Comparison of ENCODE assay signal across 1 cellular context in the genomic region with DNA sequence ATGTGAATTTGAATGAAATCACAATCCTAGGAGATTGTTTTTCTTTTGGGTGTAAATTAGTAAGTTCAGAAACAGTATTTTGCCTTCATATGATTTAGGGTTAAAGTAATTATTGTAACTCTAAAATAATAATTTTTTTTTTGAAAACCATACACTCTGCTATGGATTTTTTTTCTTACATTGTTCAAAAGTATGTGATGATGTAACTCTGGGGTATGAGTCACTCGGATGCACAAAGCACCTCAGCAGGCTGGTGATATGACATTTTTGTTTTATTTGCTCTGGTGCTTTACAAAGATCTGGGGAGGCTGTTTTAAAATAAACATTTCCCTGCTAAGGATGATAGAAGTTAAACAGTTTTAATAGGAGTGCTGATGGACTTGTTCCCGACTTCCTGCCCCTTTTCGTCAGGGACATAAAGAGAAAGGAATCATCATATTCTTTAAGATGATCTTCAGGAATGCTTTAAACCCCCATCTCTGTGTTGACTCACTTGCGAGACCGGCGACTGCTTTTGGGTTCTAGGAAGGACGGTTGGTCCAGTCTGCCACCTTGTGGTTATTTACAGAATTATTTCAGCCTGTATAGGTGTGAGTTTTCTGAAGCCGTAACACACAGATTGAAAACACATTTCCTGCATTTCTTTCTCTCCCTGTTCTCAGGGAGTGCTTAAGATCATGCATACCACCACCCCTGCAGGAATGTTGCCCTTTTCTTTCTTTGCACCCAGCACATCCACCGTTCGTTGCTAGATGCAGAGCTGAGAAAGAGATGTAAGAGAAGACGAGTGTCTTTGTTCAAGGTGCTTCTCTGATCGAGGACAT.
A peak's percentile ranks its signal among the peaks of the same experiment; 100 is the strongest.
TF ChIP-seq lines count a peak whose summit lies in the region.

No MANE protein-coding gene starts in this region.

TF ChIP-seq in HEK293, 187 proteins besides CTCF, POLR2A, EP300 and RAD21 (continued from another document):
- TF ChIP-seq TRIM28 (IDR thresholded peaks at IDR 0.05; ENCODE audit: borderline replicate concordance, low read length) (no peak; the same call in 1 of the 2 replicates), MZF1 (tag by site-specific recombination; IDR thresholded peaks at IDR 0.05; ENCODE audit: borderline replicate concordance) (peak; percentile 35; the same call in 1 of the 2 replicates), ZNF311 (tag by site-specific recombination; IDR thresholded peaks at IDR 0.05; ENCODE audit: borderline replicate concordance) (no peak), ZNF2 (tag by site-specific recombination; IDR thresholded peaks at IDR 0.05) (peak; percentile 49; the same call in 1 of the 2 replicates), WT1 (tag by site-specific recombination; IDR thresholded peaks at IDR 0.05) (peak; percentile 64; the same call in 1 of the 2 replicates), ZNF239 (tag by site-specific recombination; IDR thresholded peaks at IDR 0.05) (no peak), ZNF394 (tag by site-specific recombination; IDR thresholded peaks at IDR 0.05; ENCODE audit: borderline replicate concordance) (peak; percentile 38; the same call in 1 of the 2 replicates), ZNF701 (tag by site-specific recombination; IDR thresholded peaks at IDR 0.05) (no peak), PRDM6 (tag by site-specific recombination; IDR thresholded peaks at IDR 0.05) (peak; percentile 89), INSM2 (tag by site-specific recombination; IDR thresholded peaks at IDR 0.05) (peak; percentile 79), SP3 (tag by site-specific recombination; IDR thresholded peaks at IDR 0.05) (no peak), ZNF423 (tag by site-specific recombination; IDR thresholded peaks at IDR 0.05) (no peak), ZFP37 (tag by site-specific recombination; IDR thresholded peaks at IDR 0.05) (0 out of 2 replicates have a peak, but pooled peaks have one; percentile 40), OSR2 (tag by site-specific recombination; IDR thresholded peaks at IDR 0.05) (peak; percentile 46; the same call in 1 of the 2 replicates), ZNF114 (tag by site-specific recombination; IDR thresholded peaks at IDR 0.05) (no peak), SP7 (tag by site-specific recombination; IDR thresholded peaks at IDR 0.05) (peak; percentile 62), ZNF510 (tag by site-specific recombination; IDR thresholded peaks at IDR 0.05; ENCODE audit: insufficient replicate concordance) (no peak)
- TF ChIP-seq, protein P1, sequence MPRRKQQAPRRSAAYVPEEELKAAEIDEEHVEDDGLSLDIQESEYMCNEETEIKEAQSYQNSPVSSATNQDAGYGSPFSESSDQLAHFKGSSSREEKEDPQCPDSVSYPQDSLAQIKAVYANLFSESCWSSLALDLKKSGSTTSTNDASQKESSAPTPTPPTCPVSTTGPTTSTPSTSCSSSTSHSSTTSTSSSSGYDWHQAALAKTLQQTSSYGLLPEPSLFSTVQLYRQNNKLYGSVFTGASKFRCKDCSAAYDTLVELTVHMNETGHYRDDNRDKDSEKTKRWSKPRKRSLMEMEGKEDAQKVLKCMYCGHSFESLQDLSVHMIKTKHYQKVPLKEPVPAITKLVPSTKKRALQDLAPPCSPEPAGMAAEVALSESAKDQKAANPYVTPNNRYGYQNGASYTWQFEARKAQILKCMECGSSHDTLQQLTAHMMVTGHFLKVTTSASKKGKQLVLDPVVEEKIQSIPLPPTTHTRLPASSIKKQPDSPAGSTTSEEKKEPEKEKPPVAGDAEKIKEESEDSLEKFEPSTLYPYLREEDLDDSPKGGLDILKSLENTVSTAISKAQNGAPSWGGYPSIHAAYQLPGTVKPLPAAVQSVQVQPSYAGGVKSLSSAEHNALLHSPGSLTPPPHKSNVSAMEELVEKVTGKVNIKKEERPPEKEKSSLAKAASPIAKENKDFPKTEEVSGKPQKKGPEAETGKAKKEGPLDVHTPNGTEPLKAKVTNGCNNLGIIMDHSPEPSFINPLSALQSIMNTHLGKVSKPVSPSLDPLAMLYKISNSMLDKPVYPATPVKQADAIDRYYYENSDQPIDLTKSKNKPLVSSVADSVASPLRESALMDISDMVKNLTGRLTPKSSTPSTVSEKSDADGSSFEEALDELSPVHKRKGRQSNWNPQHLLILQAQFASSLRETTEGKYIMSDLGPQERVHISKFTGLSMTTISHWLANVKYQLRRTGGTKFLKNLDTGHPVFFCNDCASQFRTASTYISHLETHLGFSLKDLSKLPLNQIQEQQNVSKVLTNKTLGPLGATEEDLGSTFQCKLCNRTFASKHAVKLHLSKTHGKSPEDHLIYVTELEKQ (tag by site-specific recombination; IDR thresholded peaks at IDR 0.05; ENCODE audit: borderline replicate concordance), result peak; percentile 52; the same call in 1 of the 2 replicates
- TF ChIP-seq, protein P2, sequence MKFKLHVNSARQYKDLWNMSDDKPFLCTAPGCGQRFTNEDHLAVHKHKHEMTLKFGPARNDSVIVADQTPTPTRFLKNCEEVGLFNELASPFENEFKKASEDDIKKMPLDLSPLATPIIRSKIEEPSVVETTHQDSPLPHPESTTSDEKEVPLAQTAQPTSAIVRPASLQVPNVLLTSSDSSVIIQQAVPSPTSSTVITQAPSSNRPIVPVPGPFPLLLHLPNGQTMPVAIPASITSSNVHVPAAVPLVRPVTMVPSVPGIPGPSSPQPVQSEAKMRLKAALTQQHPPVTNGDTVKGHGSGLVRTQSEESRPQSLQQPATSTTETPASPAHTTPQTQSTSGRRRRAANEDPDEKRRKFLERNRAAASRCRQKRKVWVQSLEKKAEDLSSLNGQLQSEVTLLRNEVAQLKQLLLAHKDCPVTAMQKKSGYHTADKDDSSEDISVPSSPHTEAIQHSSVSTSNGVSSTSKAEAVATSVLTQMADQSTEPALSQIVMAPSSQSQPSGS (tag by site-specific recombination; IDR thresholded peaks at IDR 0.05; ENCODE audit: low read depth), result peak; percentile 76
- TF ChIP-seq, protein P3, sequence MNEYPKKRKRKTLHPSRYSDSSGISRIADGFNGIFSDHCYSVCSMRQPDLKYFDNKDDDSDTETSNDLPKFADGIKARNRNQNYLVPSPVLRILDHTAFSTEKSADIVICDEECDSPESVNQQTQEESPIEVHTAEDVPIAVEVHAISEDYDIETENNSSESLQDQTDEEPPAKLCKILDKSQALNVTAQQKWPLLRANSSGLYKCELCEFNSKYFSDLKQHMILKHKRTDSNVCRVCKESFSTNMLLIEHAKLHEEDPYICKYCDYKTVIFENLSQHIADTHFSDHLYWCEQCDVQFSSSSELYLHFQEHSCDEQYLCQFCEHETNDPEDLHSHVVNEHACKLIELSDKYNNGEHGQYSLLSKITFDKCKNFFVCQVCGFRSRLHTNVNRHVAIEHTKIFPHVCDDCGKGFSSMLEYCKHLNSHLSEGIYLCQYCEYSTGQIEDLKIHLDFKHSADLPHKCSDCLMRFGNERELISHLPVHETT (tag by site-specific recombination; IDR thresholded peaks at IDR 0.05), result 0 out of 2 replicates have a peak, but pooled peaks have one; percentile 52
- TF ChIP-seq, protein P4, sequence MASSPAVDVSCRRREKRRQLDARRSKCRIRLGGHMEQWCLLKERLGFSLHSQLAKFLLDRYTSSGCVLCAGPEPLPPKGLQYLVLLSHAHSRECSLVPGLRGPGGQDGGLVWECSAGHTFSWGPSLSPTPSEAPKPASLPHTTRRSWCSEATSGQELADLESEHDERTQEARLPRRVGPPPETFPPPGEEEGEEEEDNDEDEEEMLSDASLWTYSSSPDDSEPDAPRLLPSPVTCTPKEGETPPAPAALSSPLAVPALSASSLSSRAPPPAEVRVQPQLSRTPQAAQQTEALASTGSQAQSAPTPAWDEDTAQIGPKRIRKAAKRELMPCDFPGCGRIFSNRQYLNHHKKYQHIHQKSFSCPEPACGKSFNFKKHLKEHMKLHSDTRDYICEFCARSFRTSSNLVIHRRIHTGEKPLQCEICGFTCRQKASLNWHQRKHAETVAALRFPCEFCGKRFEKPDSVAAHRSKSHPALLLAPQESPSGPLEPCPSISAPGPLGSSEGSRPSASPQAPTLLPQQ (tag by site-specific recombination; IDR thresholded peaks at IDR 0.05), result peak; percentile 71
